In the genomic region with DNA sequence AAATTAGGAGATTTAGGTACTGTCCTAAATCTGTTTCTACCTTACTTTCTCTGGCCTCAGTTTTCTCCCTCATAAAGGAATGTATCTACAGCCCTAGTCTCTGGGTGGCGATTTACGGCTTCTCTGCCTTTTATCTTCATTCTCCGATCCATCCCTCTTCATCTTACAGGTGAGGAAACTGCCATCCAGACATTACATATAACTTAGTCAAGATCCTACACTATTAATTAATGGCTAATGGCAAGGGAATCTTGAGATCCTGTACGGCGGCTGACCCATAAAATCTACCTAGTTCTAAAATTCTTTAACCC, we compare ENCODE assay signal across 1 cellular context.
TF ChIP-seq lines count a peak whose summit lies in the region.

No MANE protein-coding gene starts in this region.

TF ChIP-seq in HepG2, 621 proteins besides CTCF, POLR2A, EP300 and RAD21:
- TF ChIP-seq NAIF1 (CRISPR knock-in tag; IDR thresholded peaks at IDR 0.05; ENCODE audit: borderline replicate concordance) (0 out of 2 replicates have a peak, but pooled peaks have one; percentile 18), ELF1 (CRISPR knock-in tag; IDR thresholded peaks at IDR 0.05) (no peak), ZFP82 (CRISPR knock-in tag; IDR thresholded peaks at IDR 0.05; ENCODE audit: borderline replicate concordance) (peak; percentile 31; the same call in 1 of the 2 replicates), NCOA1 (CRISPR knock-in tag; IDR thresholded peaks at IDR 0.05) (0 out of 2 replicates have a peak, but pooled peaks have one; percentile 68), ZNF414 (CRISPR knock-in tag; IDR thresholded peaks at IDR 0.05) (peak; percentile 16; the same call in 1 of the 2 replicates), CENPBD1 (CRISPR knock-in tag; IDR thresholded peaks at IDR 0.05; ENCODE audit: borderline replicate concordance, low read depth) (0 out of 2 replicates have a peak, but pooled peaks have one; percentile 37), LCORL (IDR thresholded peaks at IDR 0.05) (no peak), LCORL (CRISPR knock-in tag; IDR thresholded peaks at IDR 0.05) (peak; percentile 7; the same call in 1 of the 2 replicates), ZNF501 (CRISPR knock-in tag; IDR thresholded peaks at IDR 0.05) (no peak), ZNF879 (CRISPR knock-in tag; IDR thresholded peaks at IDR 0.05) (peak; percentile 19; the same call in 1 of the 2 replicates)
